22 cellular contexts compared by ENCODE assay signal in genomic region chr3:149319750-149320149, GRCh38. TPM values are rescaled to one million over a fixed set of nuclear protein-coding genes. Genes with fewer than 3 reads are reported as not detected.
"Had no signal": no experiment of that assay in that cellular context is flagged by ENCODE, and none has a peak within 500 bp of the region (broad histone marks: within the 10 kb centered on the region; RNA-seq: fewer than 3 reads in every experiment).

No MANE protein-coding gene starts in this region.

- ATAC-seq: activated CD8-positive, alpha-beta T cell treated with anti-CD3 and anti-CD28 coated beads, Interleukin-2, amount 10 ng/mL, durations not matched to agents 7 days and 5 days; activated T-cell treated with anti-CD3 and anti-CD28 coated beads, Interleukin-2, amount 50 U/mL, for 72 hours; left colon; psoas muscle; stimulated activated naive CD8-positive, alpha-beta T cell treated with anti-CD3 and anti-CD28 coated beads, Interleukin-15, amount 100 ng/mL, for 72 hours had no signal

- DNase-seq: activated CD4-positive, alpha-beta T cell treated with anti-CD3 and anti-CD28 coated beads, Interleukin-2, amount 10 ng/mL, durations not matched to agents 24 days and 14 days; activated CD4-positive, CD25-positive, alpha-beta regulatory T cell; activated CD8-positive, alpha-beta memory T cell treated with anti-CD3 and anti-CD28 coated beads, Interleukin-2, amount 50 U/mL, for 48 hours; activated CD8-positive, alpha-beta T cell treated with anti-CD3 and anti-CD28 coated beads, Interleukin-2, amount 10 ng/mL, durations not matched to agents 7 days and 5 days; activated gamma-delta T cell; activated T-cell treated with anti-CD3 and anti-CD28 coated beads, Interleukin-2, amount 50 U/mL, for 72 hours; amniotic stem cell; central memory CD4-positive, alpha-beta T cell; colonic mucosa; esophagus squamous epithelium; foreskin melanocyte; head of caudate nucleus; immature natural killer cell; left colon; midbrain; psoas muscle; sigmoid colon; spleen; stimulated activated naive CD8-positive, alpha-beta T cell treated with anti-CD3 and anti-CD28 coated beads, Interleukin-15, amount 100 ng/mL, for 72 hours; T-helper 2 cell; upper lobe of left lung had no signal

RNA-seq across cellular contexts. Expression of gene TM4SF18, which starts 13.7 kb away (rescaled TPM):
- total RNA-seq: activated CD4-positive, alpha-beta T cell treated with anti-CD3 and anti-CD28 coated beads, Interleukin-2, amount 10 ng/mL, durations not matched to agents 24 days and 14 days; activated CD8-positive, alpha-beta T cell treated with anti-CD3 and anti-CD28 coated beads, Interleukin-2, amount 10 ng/mL, durations not matched to agents 7 days and 5 days; activated T-cell treated with anti-CD3 and anti-CD28 coated beads, Interleukin-2, amount 50 U/mL, for 72 hours; osteoblast had no signal

RNA-seq across cellular contexts. Expression of gene TM4SF1, which starts 57.7 kb away (rescaled TPM):
- total RNA-seq: activated CD8-positive, alpha-beta T cell treated with anti-CD3 and anti-CD28 coated beads, Interleukin-2, amount 10 ng/mL, durations not matched to agents 7 days and 5 days had no signal
